ENCODE assay signal across 16 cellular contexts in the genomic region with DNA sequence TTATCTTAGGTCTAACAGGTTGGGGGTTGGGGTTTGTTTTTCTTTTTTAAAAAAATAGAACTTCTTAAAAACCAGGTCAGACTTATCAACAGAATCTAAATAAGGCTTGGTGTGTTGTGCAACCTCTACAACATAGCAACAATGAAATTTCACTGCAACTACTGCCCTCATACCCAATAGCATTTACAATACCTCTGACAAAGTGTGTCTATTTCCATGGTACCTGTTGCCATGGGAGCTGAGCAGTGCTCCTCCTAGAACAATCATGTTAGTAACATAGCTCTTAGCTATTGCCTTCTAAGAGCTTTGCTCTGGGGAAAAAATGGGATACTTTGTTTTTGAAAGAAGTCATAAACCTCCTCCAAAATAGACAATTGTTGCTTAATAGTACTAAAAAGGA.
DNase-seq lines count a peak whose midpoint lies in the region; ATAC-seq, FAIRE-seq and TF ChIP-seq lines count a peak whose summit lies in the region.
"Had no signal": no experiment of that assay in that cellular context is flagged by ENCODE, and none has a peak within 500 bp of the region (broad histone marks: within the 10 kb centered on the region; RNA-seq: fewer than 3 reads in every experiment).

No MANE protein-coding gene starts in this region.

- no peaks in the 10 kb centered on the region for H3K4me1 Mint-ChIP-seq in activated CD4-positive, alpha-beta T cell treated with anti-CD3 and anti-CD28 coated beads for 36 hours

- POLR2A ChIA-PET in activated CD4-positive, alpha-beta T cell treated with anti-CD3 and anti-CD28 coated beads for 36 hours (lab: Charles Lee): no interaction called here

- H3K27me3 ChIP-seq in RWPE2 (ENCODE audit: insufficient read depth, poor library complexity, severe bottlenecking) (peaks cover 3% of the 10 kb centered on the region), small intestine (ENCODE audit: control insufficient read depth in 2 of 2, insufficient read depth in 2 of 2, low read length in 2 of 2) (no peaks in the 10 kb centered on the region), left ventricle myocardium inferior (ENCODE audit: low read depth) (no peaks in the 10 kb centered on the region)
- H3K27me3 ChIP-seq: BLaER1 treated with 17β-estradiol and CSF1 and Interleukin-3, amounts not matched to agents 10 nM and 100 nM; gastrocnemius medialis; neutrophil had no signal

- no peak overlapping the region for H3K27ac Mint-ChIP-seq in activated CD4-positive, alpha-beta T cell treated with anti-CD3 and anti-CD28 coated beads for 36 hours
- H3K27ac Mint-ChIP-seq: activated naive CD4-positive, alpha-beta T cell treated with anti-CD3 and anti-CD28 coated beads, Interleukin-2, amount 50 U/mL, for 72 hours had no signal

- intact Hi-C loops in activated CD4-positive, alpha-beta T cell treated with anti-CD3 and anti-CD28 coated beads for 36 hours (cut with DNase I, micrococcal nuclease): no loop called here
- intact Hi-C loops in left ventricle myocardium inferior (cut with micrococcal nuclease): no loop called here

- H3K36me3 ChIP-seq in RWPE2 (ENCODE audit: low read depth) (no peaks in the 10 kb centered on the region), small intestine (ENCODE audit: control insufficient read depth in 2 of 2, insufficient read depth in 2 of 2, low read length in 2 of 2) (no peaks in the 10 kb centered on the region), left ventricle myocardium inferior (no peaks in the 10 kb centered on the region)
- H3K36me3 ChIP-seq: BLaER1 treated with 17β-estradiol and CSF1 and Interleukin-3, amounts not matched to agents 10 nM and 100 nM; gastrocnemius medialis; neutrophil had no signal

- DNase-seq in Ammon's horn (ENCODE audit: low spot score): peak; percentile 78
- no peak for DNase-seq in RWPE2 (ENCODE audit: low spot score)
- peak; percentile 36 for DNase-seq in kidney glomerular epithelial cell (lab: John Stamatoyannopoulos, UW)
- no peak for DNase-seq in small intestine
- no peak for DNase-seq in activated CD4-positive, alpha-beta T cell treated with anti-CD3 and anti-CD28 coated beads for 36 hours
- DNase-seq in left ventricle myocardium inferior: no peak
- DNase-seq: gastrocnemius medialis; NCI-H1417 treated with DMSO at 0.1 percent for 48 hours; stimulated activated CD4-positive, alpha-beta T cell treated with anti-CD3 and anti-CD28 coated beads, Interleukin-15, amount 100 ng/mL, for 24 hours had no signal

- peaks cover 17% of the 10 kb centered on the region for H3K27me3 Mint-ChIP-seq in activated CD4-positive, alpha-beta T cell treated with anti-CD3 and anti-CD28 coated beads for 36 hours

- no peak overlapping the region for H3K4me3 ChIP-seq in RWPE2 (ENCODE audit: severe bottlenecking)
- no peak overlapping the region for H3K4me3 ChIP-seq in small intestine (ENCODE audit: low read depth in 1 of 2, low read length in 2 of 2)
- H3K4me3 ChIP-seq in left ventricle myocardium inferior: no peak overlapping the region
- H3K4me3 ChIP-seq: BLaER1 treated with 17β-estradiol and CSF1 and Interleukin-3, amounts not matched to agents 10 nM and 100 nM; gastrocnemius medialis had no signal

- no peak for TF ChIP-seq EP300 in Ishikawa (IDR thresholded peaks at IDR 0.05; ENCODE audit: borderline replicate concordance)

- ATAC-seq in RWPE2 (ENCODE audit: low read depth) (0 out of 3 replicates have a peak, but pooled peaks have one; percentile 44), HG03520 (IDR thresholded peaks at IDR 0.05; ENCODE audit: unreplicated experiment) (no peak)
- no peak for ATAC-seq in activated CD4-positive, alpha-beta T cell treated with anti-CD3 and anti-CD28 coated beads for 36 hours
- ATAC-seq: activated naive CD4-positive, alpha-beta T cell treated with anti-CD3 and anti-CD28 coated beads, Interleukin-2, amount 50 U/mL, for 72 hours; left lobe of liver had no signal

- FAIRE-seq in small intestine (lab: Jason Lieb, UNC): no peak

- no peaks in the 10 kb centered on the region for H3K9me3 Mint-ChIP-seq in activated CD4-positive, alpha-beta T cell treated with anti-CD3 and anti-CD28 coated beads for 36 hours (ENCODE audit: low read depth)
- H3K9me3 Mint-ChIP-seq: activated naive CD4-positive, alpha-beta T cell treated with anti-CD3 and anti-CD28 coated beads, Interleukin-2, amount 50 U/mL, for 72 hours had no signal

- TF ChIP-seq CTCF in RWPE2 (IDR thresholded peaks at IDR 0.05; ENCODE audit: poor library complexity, severe bottlenecking) (no peak), left ventricle myocardium inferior (IDR thresholded peaks at IDR 0.05; ENCODE audit: borderline replicate concordance) (no peak)

- H3K27ac ChIP-seq in RWPE2 (ENCODE audit: poor library complexity, severe bottlenecking) (no peak overlapping the region), small intestine (ENCODE audit: low read depth in 1 of 2, low read length in 1 of 2) (no peak overlapping the region), left ventricle myocardium inferior (replicated peaks) (no peak overlapping the region)
- H3K27ac ChIP-seq: BLaER1 treated with 17β-estradiol and CSF1 and Interleukin-3, amounts not matched to agents 10 nM and 100 nM; gastrocnemius medialis; neutrophil; RWPE1 had no signal

- no peak overlapping the region for H3K4me3 Mint-ChIP-seq in activated CD4-positive, alpha-beta T cell treated with anti-CD3 and anti-CD28 coated beads for 36 hours

- H3K9me3 ChIP-seq in RWPE2 (ENCODE audit: severe bottlenecking): no peaks in the 10 kb centered on the region
- no peaks in the 10 kb centered on the region for H3K9me3 ChIP-seq in small intestine (ENCODE audit: control insufficient read depth, low read depth)
- no peaks in the 10 kb centered on the region for H3K9me3 ChIP-seq in left ventricle myocardium inferior (replicated peaks)
- H3K9me3 ChIP-seq: gastrocnemius medialis, neutrophil had no signal

- no peaks in the 10 kb centered on the region for H3K36me3 Mint-ChIP-seq in activated CD4-positive, alpha-beta T cell treated with anti-CD3 and anti-CD28 coated beads for 36 hours (ENCODE audit: low read depth)
- H3K36me3 Mint-ChIP-seq: activated naive CD4-positive, alpha-beta T cell treated with anti-CD3 and anti-CD28 coated beads, Interleukin-2, amount 50 U/mL, for 72 hours had no signal

- H3K4me1 ChIP-seq in RWPE2 (ENCODE audit: insufficient read depth, poor library complexity, severe bottlenecking): no peaks in the 10 kb centered on the region
- no peaks in the 10 kb centered on the region for H3K4me1 ChIP-seq in small intestine (ENCODE audit: control insufficient read depth in 2 of 2, insufficient read depth in 1 of 2, low read depth in 1 of 2, low read length in 1 of 2)
- no peaks in the 10 kb centered on the region for H3K4me1 ChIP-seq in left ventricle myocardium inferior
- H3K4me1 ChIP-seq: BLaER1 treated with 17β-estradiol and CSF1 and Interleukin-3, amounts not matched to agents 10 nM and 100 nM; gastrocnemius medialis had no signal

- TF ChIP-seq RAD21 in Ishikawa (IDR thresholded peaks at IDR 0.05; ENCODE audit: low read depth): no peak

- CTCF ChIA-PET in activated CD4-positive, alpha-beta T cell treated with anti-CD3 and anti-CD28 coated beads for 36 hours (lab: Charles Lee): interaction anchor here (1.5 to 2.1 kb wide), 2 partner anchors 9 to 13 kb away, joined by 3 to 7 read pairs; no protein-coding TSS in a partner anchor

TF ChIP-seq in Ishikawa, 13 proteins besides CTCF, POLR2A, EP300 and RAD21:
- TF ChIP-seq CEBPB (IDR thresholded peaks at IDR 0.05): peak; percentile 34; the same call in 1 of the 2 replicates
- no peak for TF ChIP-seq NFIC (IDR thresholded peaks at IDR 0.05)
TF ChIP-seq in Ishikawa: peak in this region for 1.

Comparison
In these comparisons a context has a peak if more than half of its experiments do, and no peak if none do; other contexts are left out.
1. DNase-seq: peak in Ammon's horn (single experiment) and kidney glomerular epithelial cell (single experiment); none in RWPE2 (single experiment), small intestine (single experiment), activated CD4-positive, alpha-beta T cell treated with anti-CD3 and anti-CD28 coated beads for 36 hours (single experiment) and left ventricle myocardium inferior (single experiment).